10 cellular contexts compared by ENCODE assay signal in the genomic region with DNA sequence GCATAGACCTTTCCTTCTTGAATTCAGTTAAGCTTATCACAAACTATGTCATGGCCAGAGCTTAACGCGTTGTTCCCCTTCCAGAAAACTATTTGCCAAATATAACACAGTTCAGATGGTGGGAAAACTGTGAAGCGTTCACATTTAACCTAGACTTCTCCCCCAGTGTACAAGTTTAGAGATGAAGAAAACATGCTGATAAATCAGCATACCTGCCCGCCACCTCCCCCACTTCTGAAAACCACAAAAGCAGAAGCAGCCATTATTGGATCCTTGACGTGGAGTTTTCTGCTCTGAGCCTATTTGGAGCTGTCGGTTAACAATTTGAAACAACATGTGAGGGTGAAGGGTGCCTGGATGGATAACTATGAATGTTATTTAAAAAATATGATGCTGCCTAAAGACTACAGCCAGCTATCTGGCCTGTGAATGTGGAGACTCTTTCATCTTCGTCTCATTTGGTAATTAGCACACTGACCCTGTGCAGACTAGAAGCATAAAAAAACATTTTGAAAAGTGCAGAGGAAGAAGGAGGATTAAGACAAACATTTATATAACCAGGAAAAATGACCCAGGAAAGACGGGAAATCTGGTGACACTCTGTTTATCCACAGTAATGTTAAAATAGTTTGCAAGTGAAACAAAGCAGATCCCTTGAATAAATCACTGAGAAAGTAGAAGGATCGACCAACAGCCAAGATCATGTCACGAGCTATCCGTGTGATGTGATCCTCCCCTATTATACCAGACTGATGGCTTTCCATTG.
A peak's percentile ranks its signal among the peaks of the same experiment; 100 is the strongest.
DNase-seq lines count a peak whose midpoint lies in the region; ATAC-seq and TF ChIP-seq lines count a peak whose summit lies in the region.
"Had no signal": no experiment of that assay in that cellular context is flagged by ENCODE, and none has a peak within 500 bp of the region (broad histone marks: within the 10 kb centered on the region; RNA-seq: fewer than 3 reads in every experiment).

No MANE protein-coding gene starts in this region.

- no peaks in the 10 kb centered on the region for H3K36me3 ChIP-seq in Peyer's patch
- no peaks in the 10 kb centered on the region for H3K36me3 ChIP-seq in heart right ventricle
- H3K36me3 ChIP-seq in skeletal muscle tissue (ENCODE audit: control insufficient read depth in 3 of 3, insufficient read depth in 3 of 3, low read length in 3 of 3) = no peaks in the 10 kb centered on the region

- intact Hi-C loops in heart right ventricle (cut with DNase I) = loop anchor here in 4 of 10 donors (5.0 to 10.0 kb wide), 4 partner anchors 47 to 530 kb away; no protein-coding TSS in a partner anchor

- H3K4me1 ChIP-seq in Peyer's patch (no peaks in the 10 kb centered on the region), heart right ventricle (peaks cover 0 to 27% (median 19%) of the 10 kb centered on the region in 9 donors), skeletal muscle tissue (ENCODE audit: control insufficient read depth in 3 of 3, insufficient read depth in 3 of 3, low read length in 3 of 3) (no peaks in the 10 kb centered on the region)

- no peak overlapping the region for H3K9ac ChIP-seq in skeletal muscle tissue (ENCODE audit: low read depth in 1 of 3, low read length in 3 of 3)

- H3K4me3 ChIP-seq in Peyer's patch (no peak overlapping the region), heart right ventricle (peak overlapping the region in 4 of 10 donors; percentile 8 to 29 (median 17)), skeletal muscle tissue (ENCODE audit: low read length in 3 of 3) (no peak overlapping the region)

- H3K27me3 Mint-ChIP-seq in activated CD8-positive, alpha-beta T cell treated with anti-CD3 and anti-CD28 coated beads, Interleukin-2, amount 10 ng/mL, durations not matched to agents 7 days and 5 days (ENCODE audit: low read depth) = no peaks in the 10 kb centered on the region
- no peaks in the 10 kb centered on the region for H3K27me3 Mint-ChIP-seq in stimulated activated memory B cell treated with anti-CD40 and anti-IgM and Interleukin-4, amounts not matched to agents 10 μg/mL and 1 μg/mL and 100 μg/mL, for 72 hours
- H3K27me3 Mint-ChIP-seq: progenitor cell of endocrine pancreas had no signal

- H3K4me3 Mint-ChIP-seq in activated CD8-positive, alpha-beta T cell treated with anti-CD3 and anti-CD28 coated beads, Interleukin-2, amount 10 ng/mL, durations not matched to agents 7 days and 5 days = no peak overlapping the region
- H3K4me3 Mint-ChIP-seq in stimulated activated memory B cell treated with anti-CD40 and anti-IgM and Interleukin-4, amounts not matched to agents 10 μg/mL and 1 μg/mL and 100 μg/mL, for 72 hours = no peak overlapping the region

- no peak overlapping the region for H3K27ac Mint-ChIP-seq in activated CD8-positive, alpha-beta T cell treated with anti-CD3 and anti-CD28 coated beads, Interleukin-2, amount 10 ng/mL, durations not matched to agents 7 days and 5 days
- H3K27ac Mint-ChIP-seq in stimulated activated memory B cell treated with anti-CD40 and anti-IgM and Interleukin-4, amounts not matched to agents 10 μg/mL and 1 μg/mL and 100 μg/mL, for 72 hours = no peak overlapping the region
- H3K27ac Mint-ChIP-seq: progenitor cell of endocrine pancreas had no signal

- WGBS in heart right ventricle, 2 donors = 8 to 15% methylated on average over 11 of the region's 11 CpGs

- no peaks in the 10 kb centered on the region for H3K27me3 ChIP-seq in Peyer's patch
- no peaks in the 10 kb centered on the region for H3K27me3 ChIP-seq in heart right ventricle
- H3K27me3 ChIP-seq in skeletal muscle tissue (ENCODE audit: control insufficient read depth in 3 of 3, insufficient read depth in 3 of 3, low read length in 3 of 3) = no peaks in the 10 kb centered on the region

- CTCF ChIA-PET in activated CD8-positive, alpha-beta T cell treated with anti-CD3 and anti-CD28 coated beads, Interleukin-2, amount 10 ng/mL, durations not matched to agents 7 days and 5 days (lab: Charles Lee) = no interaction called here

- peaks cover 5% of the 10 kb centered on the region for H3K9me3 Mint-ChIP-seq in activated CD8-positive, alpha-beta T cell treated with anti-CD3 and anti-CD28 coated beads, Interleukin-2, amount 10 ng/mL, durations not matched to agents 7 days and 5 days (ENCODE audit: insufficient read depth)
- H3K9me3 Mint-ChIP-seq in stimulated activated memory B cell treated with anti-CD40 and anti-IgM and Interleukin-4, amounts not matched to agents 10 μg/mL and 1 μg/mL and 100 μg/mL, for 72 hours = peaks cover 20% of the 10 kb centered on the region

- TF ChIP-seq CTCF in GM20000 (IDR thresholded peaks at IDR 0.05; ENCODE audit: extremely low read depth, missing control alignments) (no peak), Peyer's patch (IDR thresholded peaks at IDR 0.05) (no peak), heart right ventricle (IDR thresholded peaks at IDR 0.05) (no peak)

- DNase-seq in GM20000 (ENCODE audit: low spot score) = peak; percentile 20
- no peak for DNase-seq in Peyer's patch
- peak; percentile 25 to 55 for DNase-seq in heart right ventricle
- DNase-seq in activated CD8-positive, alpha-beta T cell treated with anti-CD3 and anti-CD28 coated beads, Interleukin-2, amount 10 ng/mL, durations not matched to agents 7 days and 5 days = no peak
- DNase-seq in NCI-H1105 (lab: John Stamatoyannopoulos, UW) = no peak
- DNase-seq in NCI-H446 treated with DMSO at 0.1 percent for 48 hours (lab: John Stamatoyannopoulos, UW) = no peak
- DNase-seq: H7 had no signal

- POLR2A ChIA-PET in activated CD8-positive, alpha-beta T cell treated with anti-CD3 and anti-CD28 coated beads, Interleukin-2, amount 10 ng/mL, durations not matched to agents 7 days and 5 days (lab: Charles Lee) = no interaction called here

- H3K4me1 Mint-ChIP-seq in activated CD8-positive, alpha-beta T cell treated with anti-CD3 and anti-CD28 coated beads, Interleukin-2, amount 10 ng/mL, durations not matched to agents 7 days and 5 days (ENCODE audit: low read depth) = no peaks in the 10 kb centered on the region
- H3K4me1 Mint-ChIP-seq in stimulated activated memory B cell treated with anti-CD40 and anti-IgM and Interleukin-4, amounts not matched to agents 10 μg/mL and 1 μg/mL and 100 μg/mL, for 72 hours = no peaks in the 10 kb centered on the region

- no peak for TF ChIP-seq POLR2A in Peyer's patch (IDR thresholded peaks at IDR 0.05)

- H3K36me3 Mint-ChIP-seq in activated CD8-positive, alpha-beta T cell treated with anti-CD3 and anti-CD28 coated beads, Interleukin-2, amount 10 ng/mL, durations not matched to agents 7 days and 5 days (ENCODE audit: low read depth) = no peaks in the 10 kb centered on the region
- no peaks in the 10 kb centered on the region for H3K36me3 Mint-ChIP-seq in stimulated activated memory B cell treated with anti-CD40 and anti-IgM and Interleukin-4, amounts not matched to agents 10 μg/mL and 1 μg/mL and 100 μg/mL, for 72 hours

- peak overlapping the region in 3 of 4 donors; percentile 8 to 54 (median 37) for H3K27ac ChIP-seq in Peyer's patch
- peak overlapping the region; percentile 73 to 92 (median 86) for H3K27ac ChIP-seq in heart right ventricle
- H3K27ac ChIP-seq in skeletal muscle tissue (ENCODE audit: low read depth, low read length) = peak overlapping the region; percentile 46

- ATAC-seq in heart right ventricle = peak; percentile 77 to 91 (median 88)
- no peak for ATAC-seq in activated CD8-positive, alpha-beta T cell treated with anti-CD3 and anti-CD28 coated beads, Interleukin-2, amount 10 ng/mL, durations not matched to agents 7 days and 5 days
- ATAC-seq in stimulated activated memory B cell treated with anti-CD40 and anti-IgM and Interleukin-4, amounts not matched to agents 10 μg/mL and 1 μg/mL and 100 μg/mL, for 72 hours = no peak

- H3K9me3 ChIP-seq in Peyer's patch (no peaks in the 10 kb centered on the region), heart right ventricle (peaks cover 0 to 23% (median 7%) of the 10 kb centered on the region in 11 donors), skeletal muscle tissue (ENCODE audit: control insufficient read depth in 3 of 3, low read length in 3 of 3) (peaks cover 0 to 8% (median 0%) of the 10 kb centered on the region in 3 donors)

Comparison
In these comparisons a context has a peak if more than half of its experiments do, and no peak if none do; other contexts are left out.
1. DNase-seq: peak in GM20000 (single experiment) and heart right ventricle (2 of 2); none in Peyer's patch (0 of 3), activated CD8-positive, alpha-beta T cell treated with anti-CD3 and anti-CD28 coated beads, Interleukin-2, amount 10 ng/mL, durations not matched to agents 7 days and 5 days (single experiment), NCI-H1105 (single experiment) and NCI-H446 treated with DMSO at 0.1 percent for 48 hours (single experiment).
2. ATAC-seq: peak in heart right ventricle (8 of 8); none in activated CD8-positive, alpha-beta T cell treated with anti-CD3 and anti-CD28 coated beads, Interleukin-2, amount 10 ng/mL, durations not matched to agents 7 days and 5 days (single experiment) and stimulated activated memory B cell treated with anti-CD40 and anti-IgM and Interleukin-4, amounts not matched to agents 10 μg/mL and 1 μg/mL and 100 μg/mL, for 72 hours (single experiment).
3. Peak in every context shown above with its lines, with median percentiles within 50 percentile points of each other: H3K27ac ChIP-seq.